ENCODE assay signal across 8 cellular contexts in genomic region chr17:57662644-57663308, GRCh38.
A peak's percentile ranks its signal among the peaks of the same experiment; 100 is the strongest.
DNase-seq lines count a peak whose midpoint lies in the region; ATAC-seq and TF ChIP-seq lines count a peak whose summit lies in the region.

No MANE protein-coding gene starts in this region.

- H3K27ac ChIP-seq in caudate nucleus (ENCODE audit: low read depth, low read length) (peak overlapping the region; percentile 97), iPS DF 6.9 (ENCODE audit: low read length) (no peak overlapping the region)

- TF ChIP-seq CTCF in GM12865 (IDR thresholded peaks at IDR 0.05; ENCODE audit: insufficient read depth, low read depth, low read length, missing control alignments) (no peak), NB4 (IDR thresholded peaks at IDR 0.05; ENCODE audit: low read depth, low read length) (no peak)

- no peaks in the 10 kb centered on the region for H3K36me3 ChIP-seq in iPS DF 6.9 (ENCODE audit: control insufficient read depth, insufficient read depth, low read length)

- peak overlapping the region; percentile 50 for H3K4me3 ChIP-seq in GM12865 (ENCODE audit: low read depth, low read length)
- H3K4me3 ChIP-seq in NB4 (ENCODE audit: low read depth, low read length), result peak overlapping the region; percentile 40
- peak overlapping the region; percentile 22; the same call in 1 of the 2 replicates for H3K4me3 ChIP-seq in iPS DF 6.9 (ENCODE audit: low read length)

- WGBS in iPS DF 6.9 (ENCODE audit: insufficient coverage, insufficient read length), result no CpG with 5 or more reads among the region's 21 CpGs

- no peaks in the 10 kb centered on the region for H3K9me3 ChIP-seq in iPS DF 6.9 (ENCODE audit: control insufficient read depth, insufficient read depth, low read length)

- no peaks in the 10 kb centered on the region for H3K27me3 ChIP-seq in iPS DF 6.9 (ENCODE audit: control insufficient read depth, insufficient read depth, low read length)

- no peak for TF ChIP-seq POLR2A in NB4 (IDR thresholded peaks at IDR 0.05; ENCODE audit: extremely low read depth, insufficient read length)

- DNase-seq in GM12865 (ENCODE audit: low read depth), result peak; percentile 87
- peak; percentile 94 for DNase-seq in NB4 (ENCODE audit: low read depth)
- peak; percentile 72 to 100 (median 98) for DNase-seq in caudate nucleus (lab: John Stamatoyannopoulos, UW)
- peak; percentile 76 for DNase-seq in iPS DF 6.9 (ENCODE audit: low read depth, low spot score)
- DNase-seq in putamen (ENCODE audit: low spot score), result peak; percentile 99

- H3K4me1 ChIP-seq in iPS DF 6.9 (ENCODE audit: control insufficient read depth, insufficient read depth, low read length), result peaks cover 10% of the 10 kb centered on the region

- ATAC-seq in SK-N-SH treated with all-trans-retinoic acid at 6 μM for 48 hours, result peak; percentile 98
- no peak for ATAC-seq in GM19023 (IDR thresholded peaks at IDR 0.05; ENCODE audit: unreplicated experiment)
- no peak for ATAC-seq in GM18909 (IDR thresholded peaks at IDR 0.05; ENCODE audit: poor library complexity, unreplicated experiment)

TF ChIP-seq in SK-N-SH treated with all-trans-retinoic acid at 6 μM for 48 hours, 23 proteins besides CTCF, POLR2A, EP300 and RAD21:
- no peak for TF ChIP-seq POU6F1 (CRISPR knock-in tag; IDR thresholded peaks at IDR 0.05; ENCODE audit: borderline replicate concordance, low read depth)
- no peak for TF ChIP-seq RARB (CRISPR knock-in tag; IDR thresholded peaks at IDR 0.05)
- TF ChIP-seq PPARA (CRISPR knock-in tag; IDR thresholded peaks at IDR 0.05; ENCODE audit: borderline replicate concordance), result no peak
- TF ChIP-seq ZNF70 (CRISPR knock-in tag; IDR thresholded peaks at IDR 0.05), result no peak
- no peak for TF ChIP-seq PATZ1 (CRISPR knock-in tag; IDR thresholded peaks at IDR 0.05; ENCODE audit: borderline replicate concordance)
- peak; percentile 78 for TF ChIP-seq SNAI2 (CRISPR knock-in tag; IDR thresholded peaks at IDR 0.05)
- TF ChIP-seq OSR1 (CRISPR knock-in tag; IDR thresholded peaks at IDR 0.05), result no peak
- TF ChIP-seq GLIS3 (CRISPR knock-in tag; IDR thresholded peaks at IDR 0.05), result no peak
- 0 out of 2 replicates have a peak, but pooled peaks have one; percentile 23 for TF ChIP-seq CSRNP3 (CRISPR knock-in tag; IDR thresholded peaks at IDR 0.05)
- no peak for TF ChIP-seq CREB5 (CRISPR knock-in tag; IDR thresholded peaks at IDR 0.05; ENCODE audit: low read depth)
- TF ChIP-seq CSDC2 (CRISPR knock-in tag; IDR thresholded peaks at IDR 0.05), result no peak
- no peak for TF ChIP-seq ESRRG (CRISPR knock-in tag; IDR thresholded peaks at IDR 0.05)
- TF ChIP-seq ZFP30 (CRISPR knock-in tag; IDR thresholded peaks at IDR 0.05), result no peak
- TF ChIP-seq BACH2 (CRISPR knock-in tag; IDR thresholded peaks at IDR 0.05; ENCODE audit: borderline replicate concordance), result peak; percentile 83
- TF ChIP-seq TOX (CRISPR knock-in tag; IDR thresholded peaks at IDR 0.05; ENCODE audit: borderline replicate concordance), result no peak
- TF ChIP-seq ZFP3 (CRISPR knock-in tag; IDR thresholded peaks at IDR 0.05), result no peak
- TF ChIP-seq TCF4 (CRISPR knock-in tag; IDR thresholded peaks at IDR 0.05; ENCODE audit: borderline replicate concordance), result peak; percentile 61; the same call in 1 of the 2 replicates
- no peak for TF ChIP-seq ZC3H10 (CRISPR knock-in tag; IDR thresholded peaks at IDR 0.05)
- no peak for TF ChIP-seq ZNF8 (CRISPR knock-in tag; IDR thresholded peaks at IDR 0.05)
- TF ChIP-seq ZNF565 (CRISPR knock-in tag; conservative IDR thresholded peaks at IDR 0.05; ENCODE audit: low read depth), result no peak
- no peak for TF ChIP-seq ARNTL (CRISPR knock-in tag; IDR thresholded peaks at IDR 0.05; ENCODE audit: borderline replicate concordance, low read depth)
- TF ChIP-seq ISL1 (CRISPR knock-in tag; IDR thresholded peaks at IDR 0.05), result no peak
- peak; percentile 70; the same call in 1 of the 2 replicates for TF ChIP-seq TSHZ2 (CRISPR knock-in tag; IDR thresholded peaks at IDR 0.05)
TF ChIP-seq in SK-N-SH treated with all-trans-retinoic acid at 6 μM for 48 hours: peak in this region for 5.
